In the genomic region with DNA sequence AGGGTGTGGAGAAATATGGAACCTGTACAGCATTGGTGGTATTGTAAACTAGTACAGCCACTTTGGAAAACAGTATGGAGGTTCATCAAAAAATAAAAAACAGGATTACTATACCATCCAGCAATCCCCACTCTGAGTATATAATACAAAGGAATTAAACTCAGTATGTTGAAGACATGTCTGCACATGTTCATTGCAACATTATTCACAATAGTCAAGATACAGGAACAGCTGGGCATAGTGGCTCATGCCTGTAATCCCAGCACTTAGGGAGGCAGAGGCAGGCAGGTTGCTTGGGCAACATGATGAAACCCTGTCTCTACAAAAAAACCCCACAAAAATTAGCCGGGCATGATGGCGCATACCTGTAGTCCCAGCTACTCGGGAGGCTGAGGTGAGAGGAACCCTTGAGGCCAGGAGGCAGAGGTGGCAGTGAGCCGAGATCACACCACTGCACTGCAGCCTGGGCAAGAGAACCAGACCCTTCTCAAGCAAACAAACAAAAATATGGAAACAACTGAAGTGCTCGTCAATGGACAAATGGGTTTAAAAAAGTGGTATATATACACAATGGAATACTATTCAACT, we compare ENCODE assay signal across 22 cellular contexts.
DNase-seq lines count a peak whose midpoint lies in the region; ATAC-seq, FAIRE-seq and TF ChIP-seq lines count a peak whose summit lies in the region.
"Had no signal": no experiment of that assay in that cellular context is flagged by ENCODE, and none has a peak within 500 bp of the region (broad histone marks: within the 10 kb centered on the region; RNA-seq: fewer than 3 reads in every experiment).

No MANE protein-coding gene starts in this region.

- no CpG with 5 or more reads among the region's 5 CpGs for WGBS in IMR-90 (ENCODE audit: extremely low coverage in 2 of 2, insufficient read length in 1 of 2), 2 experiments

- H3K4ac ChIP-seq in IMR-90 (ENCODE audit: low read depth, low read length): peak overlapping the region; percentile 35; the same call in 1 of the 2 replicates

- peak overlapping the region; percentile 62 for H3K18ac ChIP-seq in IMR-90 (ENCODE audit: low read depth, low read length)

- CTCF ChIA-PET in IMR-90 (lab: Yijun Ruan, JAX): interaction anchor here (0.6 kb wide), 1 partner anchor 19 kb away, joined by 3 read pairs; no protein-coding TSS in a partner anchor

- POLR2A ChIA-PET in IMR-90 (lab: Charles Lee; ENCODE audit: unreplicated experiment): no interaction called here

- peaks cover 15% of the 10 kb centered on the region for H3K4me1 Mint-ChIP-seq in stimulated activated effector memory CD8-positive, alpha-beta T cell treated with anti-CD3 and anti-CD28 coated beads, Interleukin-12 subunit alpha, Interleukin-12 subunit beta, amount 100 ng/mL, for 72 hours

- H3K4me1 ChIP-seq in IMR-90 (ENCODE audit: control insufficient read depth, insufficient read depth, low read length): peaks cover 7% of the 10 kb centered on the region
- H3K4me1 ChIP-seq in HAP-1: no peaks in the 10 kb centered on the region

- H2BK15ac ChIP-seq in IMR-90 (ENCODE audit: low read depth, low read length): no peak overlapping the region

- no TSS peak for BruUV-seq in IMR-90 (replicated peaks; lab: Mats Ljungman, UMichigan)

- H2BK120ac ChIP-seq in IMR-90 (ENCODE audit: low read depth, low read length): peak overlapping the region; percentile 57; the same call in 1 of the 2 replicates

- no peaks in the 10 kb centered on the region for H4K20me1 ChIP-seq in IMR-90 (ENCODE audit: insufficient read depth, low read length)

- no peak overlapping the region for H3K4me3 Mint-ChIP-seq in stimulated activated effector memory CD8-positive, alpha-beta T cell treated with anti-CD3 and anti-CD28 coated beads, Interleukin-12 subunit alpha, Interleukin-12 subunit beta, amount 100 ng/mL, for 72 hours
- H3K4me3 Mint-ChIP-seq: CD4-positive, CD25-positive, alpha-beta regulatory T cell had no signal

- H3K9me1 ChIP-seq in IMR-90 (ENCODE audit: insufficient read depth, low read length): no peaks in the 10 kb centered on the region

- no peak for DNase-seq in IMR-90
- peak; percentile 51 to 80 for DNase-seq in NCI-H524 (lab: John Stamatoyannopoulos, UW)
- DNase-seq in bronchial epithelial cell (ENCODE audit: low read depth): peak; percentile 96
- DNase-seq in myocyte (ENCODE audit: low read depth): peak; percentile 21
- no peak for DNase-seq in stimulated activated effector memory CD8-positive, alpha-beta T cell treated with anti-CD3 and anti-CD28 coated beads, Interleukin-12 subunit alpha, Interleukin-12 subunit beta, amount 100 ng/mL, for 72 hours (ENCODE audit: low spot score in 2 of 2)
- no peak for DNase-seq in HAP-1 (ENCODE audit: low spot score in 2 of 2)
- no peak for DNase-seq in HT-29 (ENCODE audit: low spot score)
- DNase-seq in NCI-H1092 treated with DMSO at 0.1 percent for 48 hours (lab: John Stamatoyannopoulos, UW): no peak
- DNase-seq: CD4-positive, CD25-positive, alpha-beta regulatory T cell; DMS79 treated with DMSO at 0.1 percent for 48 hours; HCEC 1CT; Kasumi-1; MM.1S; NCI-H1092; NCI-H146; NCI-H2081; NCI-H748 treated with DMSO at 0.1 percent for 48 hours; PC-9; RPMI8226; SIG-M5; SK-N-SH had no signal

- H2BK5ac ChIP-seq in IMR-90 (ENCODE audit: low read depth, low read length, poor library complexity, severe bottlenecking): no peak overlapping the region

- H3K4me2 ChIP-seq in IMR-90 (ENCODE audit: low read depth, low read length): no peak overlapping the region
- H3K4me2 ChIP-seq: PC-9, SK-N-SH had no signal

- no peak overlapping the region for H3K9ac ChIP-seq in IMR-90 (ENCODE audit: low read depth, low read length)
- H3K9ac ChIP-seq: SK-N-SH had no signal

- no peaks in the 10 kb centered on the region for H3K36me3 ChIP-seq in IMR-90 (ENCODE audit: control insufficient read depth, insufficient read depth, low read length)
- no peaks in the 10 kb centered on the region for H3K36me3 ChIP-seq in bronchial epithelial cell (ENCODE audit: control insufficient read depth, insufficient read depth, low read length)
- H3K36me3 ChIP-seq in HAP-1 (replicated peaks): no peaks in the 10 kb centered on the region

- TF ChIP-seq RAD21 in IMR-90 (IDR thresholded peaks at IDR 0.05; ENCODE audit: low read length): no peak

- FAIRE-seq in bronchial epithelial cell (lab: Jason Lieb, UNC): peak; percentile 77
- FAIRE-seq: GM12891 had no signal

- no peak for TF ChIP-seq POLR2A in IMR-90 (IDR thresholded peaks at IDR 0.05; ENCODE audit: low read depth, low read length)

- no peak overlapping the region for H2AK9ac ChIP-seq in IMR-90 (replicated peaks; ENCODE audit: low read depth, low read length, poor library complexity)

- H2BK20ac ChIP-seq in IMR-90 (ENCODE audit: low read depth, low read length): peak overlapping the region; percentile 66; the same call in 1 of the 2 replicates

- H3K79me1 ChIP-seq in IMR-90 (ENCODE audit: low read depth in 1 of 2, low read length in 2 of 2): no peaks in the 10 kb centered on the region

- H3K56ac ChIP-seq in IMR-90 (ENCODE audit: extremely low read depth, insufficient read depth, low read length): no peak overlapping the region

- no peak overlapping the region; the same call in 1 of the 2 replicates for H4K91ac ChIP-seq in IMR-90 (ENCODE audit: insufficient read depth, low read depth, low read length)

- TF ChIP-seq CTCF in IMR-90 (conservative IDR thresholded peaks at IDR 0.05; ENCODE audit: low read depth, low read length) (no peak), bronchial epithelial cell (IDR thresholded peaks at IDR 0.05; ENCODE audit: insufficient read depth, low read length, severe bottlenecking) (no peak)

- H3K4me3 ChIP-seq in IMR-90 (ENCODE audit: insufficient read depth, low read depth, low read length) (no peak overlapping the region), bronchial epithelial cell (ENCODE audit: low read depth, low read length) (no peak overlapping the region), HAP-1 (no peak overlapping the region)
- H3K4me3 ChIP-seq: PC-9 had no signal

- no peak overlapping the region for H2AFZ ChIP-seq in IMR-90 (replicated peaks; ENCODE audit: low read length, poor library complexity)
- H2AFZ ChIP-seq: PC-9 had no signal

- H3K27me3 ChIP-seq in IMR-90 (ENCODE audit: control insufficient read depth, insufficient read depth, low read length): peaks cover 19% of the 10 kb centered on the region
- peaks cover 9% of the 10 kb centered on the region for H3K27me3 ChIP-seq in bronchial epithelial cell (ENCODE audit: control insufficient read depth, insufficient read depth, low read length)
- H3K27me3 ChIP-seq in HAP-1 (ENCODE audit: low read depth): no peaks in the 10 kb centered on the region; the same call in 1 of the 2 replicates

- H3K9me3 Mint-ChIP-seq in stimulated activated effector memory CD8-positive, alpha-beta T cell treated with anti-CD3 and anti-CD28 coated beads, Interleukin-12 subunit alpha, Interleukin-12 subunit beta, amount 100 ng/mL, for 72 hours: no peaks in the 10 kb centered on the region

- dilution Hi-C loops in IMR-90 (cut with HindIII; ENCODE audit: low sequenced_read_pairs, unreplicated experiment): no loop called here

- H4K5ac ChIP-seq in IMR-90 (ENCODE audit: low read depth, low read length): peak overlapping the region; percentile 63

- H3K9me3 ChIP-seq in IMR-90 (ENCODE audit: control insufficient read depth, insufficient read depth, low read length): peaks cover 2% of the 10 kb centered on the region; the same call in 1 of the 2 replicates
- no peaks in the 10 kb centered on the region for H3K9me3 ChIP-seq in HAP-1
- H3K9me3 ChIP-seq: SK-N-SH had no signal

- no peaks in the 10 kb centered on the region for H3K36me3 Mint-ChIP-seq in stimulated activated effector memory CD8-positive, alpha-beta T cell treated with anti-CD3 and anti-CD28 coated beads, Interleukin-12 subunit alpha, Interleukin-12 subunit beta, amount 100 ng/mL, for 72 hours
- H3K36me3 Mint-ChIP-seq: CD4-positive, CD25-positive, alpha-beta regulatory T cell had no signal

- H4K8ac ChIP-seq in IMR-90 (ENCODE audit: low read depth in 2 of 2, low read length in 2 of 2): peak overlapping the region in 1 of 2 experiments; percentile 60; a peak in 2 of 4 replicates

- no peak overlapping the region for H2AK5ac ChIP-seq in IMR-90 (ENCODE audit: low read depth, low read length)

- no peak overlapping the region for H3K23ac ChIP-seq in IMR-90 (ENCODE audit: low read depth, low read length)

- 0 out of 2 replicates have a peak overlapping the region, but pooled peaks have one; percentile 19 for H3K14ac ChIP-seq in IMR-90 (replicated peaks; ENCODE audit: low read depth, low read length)

- H3K27ac ChIP-seq in IMR-90 (ENCODE audit: insufficient read depth, low read length): no peak overlapping the region
- H3K27ac ChIP-seq: PC-9 had no signal

- intact Hi-C loops in IMR-90 (cut with micrococcal nuclease): no loop called here

- H3K27ac Mint-ChIP-seq in stimulated activated effector memory CD8-positive, alpha-beta T cell treated with anti-CD3 and anti-CD28 coated beads, Interleukin-12 subunit alpha, Interleukin-12 subunit beta, amount 100 ng/mL, for 72 hours: no peak overlapping the region
- H3K27ac Mint-ChIP-seq: CD4-positive, CD25-positive, alpha-beta regulatory T cell had no signal

- no peak for ATAC-seq in IMR-90 (ENCODE audit: low read depth)
- ATAC-seq in stimulated activated effector memory CD8-positive, alpha-beta T cell treated with anti-CD3 and anti-CD28 coated beads, Interleukin-12 subunit alpha, Interleukin-12 subunit beta, amount 100 ng/mL, for 72 hours: no peak

- in situ Hi-C loops in IMR-90 (cut with MboI; ENCODE audit: low sequenced_read_pairs) (no loop called here), HAP-1 (cut with MboI; ENCODE audit: low sequenced_read_pairs) (no loop called here)

TF ChIP-seq in IMR-90, 13 proteins besides CTCF, POLR2A, EP300 and RAD21 (continues in another document):
- TF ChIP-seq RCOR1 (IDR thresholded peaks at IDR 0.05; ENCODE audit: insufficient replicate concordance, low read length) (no peak), RFX5 (IDR thresholded peaks at IDR 0.05; ENCODE audit: low read depth, low read length) (no peak)
- TF ChIP-seq, protein P1, sequence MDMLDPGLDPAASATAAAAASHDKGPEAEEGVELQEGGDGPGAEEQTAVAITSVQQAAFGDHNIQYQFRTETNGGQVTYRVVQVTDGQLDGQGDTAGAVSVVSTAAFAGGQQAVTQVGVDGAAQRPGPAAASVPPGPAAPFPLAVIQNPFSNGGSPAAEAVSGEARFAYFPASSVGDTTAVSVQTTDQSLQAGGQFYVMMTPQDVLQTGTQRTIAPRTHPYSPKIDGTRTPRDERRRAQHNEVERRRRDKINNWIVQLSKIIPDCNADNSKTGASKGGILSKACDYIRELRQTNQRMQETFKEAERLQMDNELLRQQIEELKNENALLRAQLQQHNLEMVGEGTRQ (IDR thresholded peaks at IDR 0.05; ENCODE audit: low read depth, low read length): no peak

Comparison
In these comparisons a context has a peak if more than half of its experiments do, and no peak if none do; other contexts are left out.
1. DNase-seq: peak in NCI-H524 (2 of 2), bronchial epithelial cell (single experiment) and myocyte (single experiment); none in IMR-90 (single experiment), stimulated activated effector memory CD8-positive, alpha-beta T cell treated with anti-CD3 and anti-CD28 coated beads, Interleukin-12 subunit alpha, Interleukin-12 subunit beta, amount 100 ng/mL, for 72 hours (0 of 2), HAP-1 (0 of 2), HT-29 (single experiment) and NCI-H1092 treated with DMSO at 0.1 percent for 48 hours (single experiment).